Comparison of ENCODE assay signal across 24 cellular contexts in genomic region chr1:2184934-2185333, GRCh38. TPM values are rescaled to one million over a fixed set of nuclear protein-coding genes. Genes with fewer than 3 reads are reported as not detected.
A peak's percentile ranks its signal among the peaks of the same experiment; 100 is the strongest.
DNase-seq lines count a peak whose midpoint lies in the region; ATAC-seq, FAIRE-seq and TF ChIP-seq lines count a peak whose summit lies in the region.
"Had no signal": no experiment of that assay in that cellular context is flagged by ENCODE, and none has a peak within 500 bp of the region (broad histone marks: within the 10 kb centered on the region; RNA-seq: fewer than 3 reads in every experiment).

No MANE protein-coding gene starts in this region.

- H2AFZ ChIP-seq in HepG2 (ENCODE audit: low read length) (no peak overlapping the region), K562 (ENCODE audit: low read depth, low read length) (no peak overlapping the region), neuronal stem cell (ENCODE audit: low read length) (no peak overlapping the region), smooth muscle cell (ENCODE audit: low read depth) (no peak overlapping the region)

- H3K4me3 ChIP-seq in HepG2 (replicated peaks in 1 of 3; ENCODE audit: insufficient read depth in 1 of 3, low read depth in 2 of 3, low read length in 3 of 3): no peak overlapping the region
- no peak overlapping the region for H3K4me3 ChIP-seq in right lobe of liver
- no peak overlapping the region for H3K4me3 ChIP-seq in K562
- H3K4me3 ChIP-seq in neuronal stem cell (ENCODE audit: low read length in 2 of 2): no peak overlapping the region
- H3K4me3 ChIP-seq in smooth muscle cell: no peak overlapping the region
- no peak overlapping the region for H3K4me3 ChIP-seq in H7 (ENCODE audit: insufficient read depth, low read depth, low read length)
- H3K4me3 ChIP-seq: A549; BLaER1 treated with 17β-estradiol and CSF1 and Interleukin-3, amounts not matched to agents 10 nM and 100 nM had no signal

- POLR2A ChIA-PET in HepG2 (lab: Yijun Ruan, JAX): interaction anchor here (0.8 kb wide), 1 partner anchor 49 kb away, joined by 3 read pairs; no protein-coding TSS in a partner anchor
- POLR2A ChIA-PET in K562 (lab: Yijun Ruan, JAX): interaction anchor here (0.6 to 0.7 kb wide), 3 partner anchors 10 to 46 kb away, joined by 3 to 4 read pairs (median 3); no protein-coding TSS in a partner anchor

- H3K9me1 ChIP-seq in K562 (ENCODE audit: control insufficient read depth, insufficient read depth, low read length): no peaks in the 10 kb centered on the region

- no peak overlapping the region for H2BK120ac ChIP-seq in neuronal stem cell (ENCODE audit: low read depth, low read length)

- ATAC-seq in HepG2 (no peak), right lobe of liver (no peak), K562 (no peak), omental fat pad (ENCODE audit: low FRiP score) (no peak)
- ATAC-seq: A549 had no signal

- no peaks in the 10 kb centered on the region for H3K27me3 ChIP-seq in HepG2 (ENCODE audit: control insufficient read depth in 1 of 2, insufficient read depth in 2 of 2, low read length in 2 of 2)
- H3K27me3 ChIP-seq in right lobe of liver: no peaks in the 10 kb centered on the region
- H3K27me3 ChIP-seq in K562 (ENCODE audit: control insufficient read depth in 2 of 2, insufficient read depth in 2 of 2, low read length in 2 of 2): no peaks in the 10 kb centered on the region
- H3K27me3 ChIP-seq in neuronal stem cell (ENCODE audit: control insufficient read depth in 3 of 3, insufficient read depth in 3 of 3, low read depth in 1 of 3, low read length in 3 of 3): no peaks in the 10 kb centered on the region
- no peaks in the 10 kb centered on the region for H3K27me3 ChIP-seq in smooth muscle cell (ENCODE audit: low read depth)
- no peaks in the 10 kb centered on the region for H3K27me3 ChIP-seq in H7 (ENCODE audit: control insufficient read depth, insufficient read depth, low read length)
- H3K27me3 ChIP-seq: BE2C; BLaER1 treated with 17β-estradiol and CSF1 and Interleukin-3, amounts not matched to agents 10 nM and 100 nM had no signal

- TF ChIP-seq CTCF in HepG2 (CRISPR knock-in tag; IDR thresholded peaks at IDR 0.05) (no peak), right lobe of liver (IDR thresholded peaks at IDR 0.05) (no peak), K562 (IDR thresholded peaks at IDR 0.05 in 2 of 3, conservative IDR thresholded peaks at IDR 0.05 in 1 of 3; ENCODE audit: insufficient read depth in 2 of 3, low read depth in 1 of 3, low read length in 3 of 3) (no peak), smooth muscle cell (IDR thresholded peaks at IDR 0.05; ENCODE audit: borderline replicate concordance, insufficient read depth, poor library complexity, severe bottlenecking) (no peak), omental fat pad (IDR thresholded peaks at IDR 0.05) (no peak)

- DNase-seq in HepG2 (ENCODE audit: low spot score) (no peak), right lobe of liver (no peak), K562 (ENCODE audit: extremely low read depth in 1 of 4, low spot score in 3 of 4) (no peak), neuronal stem cell (ENCODE audit: low spot score) (no peak), smooth muscle cell (lab: John Stamatoyannopoulos, UW; ENCODE audit: unreplicated experiment) (no peak), H7 (no peak), omental fat pad (ENCODE audit: low spot score) (no peak)
- DNase-seq: 8988T; ACHN; AML-193; BE2C; Calu3; CD4-positive, alpha-beta T cell; CD8-positive, alpha-beta memory T cell; DMS53; DMS79 treated with DMSO at 0.1 percent for 48 hours; GF-D8; GOT3; HCEC 1CT had no signal

- in situ Hi-C loops in HepG2 (cut with HindIII; ENCODE audit: extremely low pct_ligation_motif_present, low pct_unique_long_range_greater_than_20kb) (loop anchor here (25.0 kb wide), 1 partner anchor 327 kb away; no protein-coding TSS in a partner anchor), K562 (cut with MboI) (loop anchor here (25.0 kb wide), 1 partner anchor 352 kb away; the partner anchor contains the start of genes HES5 and PANK4)

- H4K20me1 ChIP-seq in HepG2 (ENCODE audit: insufficient read depth, low read length) (no peaks in the 10 kb centered on the region), K562 (replicated peaks; ENCODE audit: control insufficient read depth, insufficient read depth, low read length) (no peaks in the 10 kb centered on the region), smooth muscle cell (ENCODE audit: low read depth) (no peaks in the 10 kb centered on the region)

- no peak overlapping the region for H2BK15ac ChIP-seq in neuronal stem cell (ENCODE audit: low read length)

- no peak overlapping the region for H2BK5ac ChIP-seq in neuronal stem cell (ENCODE audit: low read length)

- H3K79me1 ChIP-seq in neuronal stem cell (ENCODE audit: low read depth, low read length): peaks cover 13% of the 10 kb centered on the region

- no peaks in the 10 kb centered on the region for H3K9me3 ChIP-seq in HepG2 (ENCODE audit: low read length)
- H3K9me3 ChIP-seq in right lobe of liver: no peaks in the 10 kb centered on the region
- H3K9me3 ChIP-seq in K562 (replicated peaks; ENCODE audit: control insufficient read depth, insufficient read depth, low read depth, low read length): no peaks in the 10 kb centered on the region
- H3K9me3 ChIP-seq in neuronal stem cell (replicated peaks in 1 of 2; ENCODE audit: control insufficient read depth in 2 of 2, insufficient read depth in 1 of 2, low read depth in 1 of 2, low read length in 2 of 2): peaks cover 0 to 2% of the 10 kb centered on the region in 2 donors
- H3K9me3 ChIP-seq in smooth muscle cell (replicated peaks; ENCODE audit: low read depth): no peaks in the 10 kb centered on the region
- H3K9me3 ChIP-seq: A549; BE2C; BLaER1 treated with 17β-estradiol and CSF1 and Interleukin-3, amounts not matched to agents 10 nM and 100 nM had no signal

- H3K4me1 ChIP-seq in HepG2 (ENCODE audit: insufficient read depth, low read length) (peaks cover 6% of the 10 kb centered on the region), right lobe of liver (peaks cover 0 to 3% (median 0%) of the 10 kb centered on the region in 4 donors), K562 (replicated peaks in 1 of 2; ENCODE audit: control insufficient read depth in 2 of 2, insufficient read depth in 2 of 2, low read length in 2 of 2) (peaks cover 12 to 69% of the 10 kb centered on the region in 2 experiments), neuronal stem cell (ENCODE audit: control insufficient read depth in 2 of 2, insufficient read depth in 1 of 2, low read depth in 1 of 2, low read length in 2 of 2) (peaks cover 4 to 5% of the 10 kb centered on the region in 2 donors), smooth muscle cell (ENCODE audit: low read depth) (peaks cover 3% of the 10 kb centered on the region)
- H3K4me1 ChIP-seq: BE2C had no signal

- peak overlapping the region; percentile 89 for H3K23ac ChIP-seq in neuronal stem cell (ENCODE audit: low read depth, low read length, poor library complexity)

- H3K36me3 ChIP-seq in HepG2 (replicated peaks in 1 of 2; ENCODE audit: control insufficient read depth in 1 of 2, insufficient read depth in 2 of 2, low read length in 2 of 2): peaks cover 5 to 17% of the 10 kb centered on the region in 2 experiments
- no peaks in the 10 kb centered on the region for H3K36me3 ChIP-seq in right lobe of liver
- peaks cover 3% of the 10 kb centered on the region; the same call in 2 of the 3 replicates for H3K36me3 ChIP-seq in K562 (ENCODE audit: control insufficient read depth, insufficient read depth, low read length)
- peaks cover 11 to 27% of the 10 kb centered on the region in 2 donors for H3K36me3 ChIP-seq in neuronal stem cell (replicated peaks in 1 of 2; ENCODE audit: control insufficient read depth in 2 of 2, insufficient read depth in 2 of 2, low read length in 2 of 2)
- H3K36me3 ChIP-seq in smooth muscle cell (ENCODE audit: low read depth): no peaks in the 10 kb centered on the region
- H3K36me3 ChIP-seq in H7 (replicated peaks; ENCODE audit: control insufficient read depth, insufficient read depth, low read length): peaks cover 1% of the 10 kb centered on the region
- H3K36me3 ChIP-seq: BE2C had no signal

- H3K4ac ChIP-seq in neuronal stem cell (ENCODE audit: low read length): no peak overlapping the region

- H3K79me2 ChIP-seq in HepG2 (ENCODE audit: insufficient read depth, low read length): no peaks in the 10 kb centered on the region
- H3K79me2 ChIP-seq in K562 (ENCODE audit: control insufficient read depth, insufficient read depth, low read length): peaks cover 3% of the 10 kb centered on the region; the same call in 1 of the 3 replicates
- H3K79me2 ChIP-seq in smooth muscle cell (ENCODE audit: low read depth): no peaks in the 10 kb centered on the region

- no peak overlapping the region for H4K8ac ChIP-seq in neuronal stem cell (ENCODE audit: low read depth, low read length)

- peaks cover under 1% of the 10 kb centered on the region for H3F3A ChIP-seq in smooth muscle cell (ENCODE audit: low read depth)

- H2AK5ac ChIP-seq in neuronal stem cell (ENCODE audit: low read depth, low read length): no peak overlapping the region

- H3K14ac ChIP-seq in neuronal stem cell (ENCODE audit: low read length): no peak overlapping the region

- BruUV-seq in HepG2 (replicated peaks; lab: Mats Ljungman, UMichigan) (no TSS peak), K562 (replicated peaks; lab: Mats Ljungman, UMichigan) (no TSS peak)

- no peak overlapping the region for H3K18ac ChIP-seq in neuronal stem cell (ENCODE audit: low read length)

- TF ChIP-seq RAD21 in HepG2 (CRISPR knock-in tag; IDR thresholded peaks at IDR 0.05): no peak
- TF ChIP-seq RAD21 in K562 (CRISPR knock-in tag; conservative IDR thresholded peaks at IDR 0.05 in 1 of 2, IDR thresholded peaks at IDR 0.05 in 1 of 2): no peak

- H3K4me2 ChIP-seq in HepG2 (ENCODE audit: low read depth, low read length) (no peak overlapping the region), K562 (ENCODE audit: insufficient read depth, low read length) (no peak overlapping the region), neuronal stem cell (ENCODE audit: insufficient read depth, low read length, poor library complexity, severe bottlenecking) (no peak overlapping the region), smooth muscle cell (no peak overlapping the region)
- H3K4me2 ChIP-seq: A549; BLaER1 treated with 17β-estradiol and CSF1 and Interleukin-3, amounts not matched to agents 10 nM and 100 nM had no signal

- H3K27ac ChIP-seq in HepG2 (ENCODE audit: extremely low read length, insufficient read depth, low read length) (no peak overlapping the region), right lobe of liver (no peak overlapping the region), K562 (ENCODE audit: extremely low read depth, low read depth, low read length) (no peak overlapping the region), neuronal stem cell (replicated peaks; ENCODE audit: low read length) (no peak overlapping the region), smooth muscle cell (ENCODE audit: low read depth) (no peak overlapping the region)
- H3K27ac ChIP-seq: A549; BLaER1 treated with 17β-estradiol and CSF1 and Interleukin-3, amounts not matched to agents 10 nM and 100 nM had no signal

- intact Hi-C loops in HepG2 (cut with micrococcal nuclease; ENCODE audit: unreplicated experiment) (no loop called here), right lobe of liver (cut with DNase I) (no loop called here), K562 (cut with micrococcal nuclease) (no loop called here)

- CTCF ChIA-PET in HepG2 (lab: Yijun Ruan, JAX; ENCODE audit: low intra/inter-chr PET ratio, low total read pairs) (no interaction called here), K562 (lab: Yijun Ruan, JAX; ENCODE audit: low intra/inter-chr PET ratio) (no interaction called here)

- no peak for TF ChIP-seq EP300 in HepG2 (IDR thresholded peaks at IDR 0.05; ENCODE audit: low read depth in 2 of 2, low read length in 2 of 2)
- TF ChIP-seq EP300 in HepG2 (CRISPR knock-in tag; IDR thresholded peaks at IDR 0.05; ENCODE audit: borderline replicate concordance): no peak
- TF ChIP-seq EP300 in K562 (IDR thresholded peaks at IDR 0.05; ENCODE audit: low read length): no peak

- 98% methylated on average over 27 of the region's 33 CpGs for WGBS in HepG2 (ENCODE audit: low lambda C conversion rate)
- WGBS in right lobe of liver (ENCODE audit: insufficient coverage, low coverage, low lambda C conversion rate, missing lambda C conversion rate): 100% methylated on average over 3 of the region's 33 CpGs
- WGBS in K562 (ENCODE audit: insufficient coverage, low coverage, missing lambda C conversion rate): 95% methylated on average over 31 of the region's 33 CpGs
- no CpG with 5 or more reads among the region's 33 CpGs for WGBS in neuronal stem cell (ENCODE audit: extremely low coverage in 2 of 2, insufficient read length in 2 of 2, insufficient replicate concordance in 1 of 2), 2 donors
- WGBS in smooth muscle cell (ENCODE audit: low lambda C conversion rate): 98% methylated on average over 33 of the region's 33 CpGs

- no peak for TF ChIP-seq POLR2A in HepG2 (IDR thresholded peaks at IDR 0.05; ENCODE audit: insufficient read depth in 1 of 2, low read depth in 2 of 2, low read length in 2 of 2)
- no peak for TF ChIP-seq POLR2A in right lobe of liver (IDR thresholded peaks at IDR 0.05)
- TF ChIP-seq POLR2A in K562 (conservative IDR thresholded peaks at IDR 0.05): no peak

- H4K91ac ChIP-seq in neuronal stem cell (ENCODE audit: low read depth, low read length, poor library complexity): no peak overlapping the region

- H2BK12ac ChIP-seq in neuronal stem cell (ENCODE audit: low read length): no peak overlapping the region

- H3K9ac ChIP-seq in HepG2 (ENCODE audit: insufficient read depth, low read depth, low read length): no peak overlapping the region
- no peak overlapping the region for H3K9ac ChIP-seq in K562 (ENCODE audit: insufficient read depth in 1 of 2, low read depth in 2 of 2, low read length in 2 of 2)
- H3K9ac ChIP-seq in neuronal stem cell (ENCODE audit: low read depth, low read length, poor library complexity): peak overlapping the region; percentile 30
- no peak overlapping the region for H3K9ac ChIP-seq in smooth muscle cell (ENCODE audit: low read depth)

- FAIRE-seq in HepG2 (lab: Jason Lieb, UNC) (no peak), K562 (lab: Jason Lieb, UNC) (no peak)
- FAIRE-seq: A549, GM12891, GM18507, H54 had no signal

RNA-seq across cellular contexts. Expression of gene FAAP20, which starts 9.6 kb away (rescaled TPM):
- 10.4 and 10.8 TPM in 2 replicates for total RNA-seq in HepG2 (2016; rRNA removed; fragmentation: Illumina TruSeq; extraction: Trizol)
- 25.8 and 31.3 TPM in 2 replicates for total RNA-seq in HepG2 (2016; cell fraction: cytosol; rRNA removed; fragmentation: Illumina TruSeq; extraction: Trizol; ENCODE audit: low read depth)
- total RNA-seq in HepG2 (2016; cell fraction: insoluble cytoplasmic fraction; rRNA removed; fragmentation: Illumina TruSeq; extraction: Trizol): 9.1 and 10.5 TPM in 2 replicates
- 30.5 and 36.7 TPM in 2 replicates for total RNA-seq in HepG2 (2016; cell fraction: membrane; rRNA removed; fragmentation: Illumina TruSeq; extraction: Trizol)
- total RNA-seq in HepG2 (2016; cell fraction: nucleus; rRNA removed; fragmentation: Illumina TruSeq; extraction: Trizol): 7.4 and 9.0 TPM in 2 replicates
- 9.6 and 14.4 TPM in 2 replicates for polyA plus RNA-seq in HepG2 (2011; rRNA removed)
- polyA plus RNA-seq in HepG2 (2011; cell fraction: cytosol; rRNA removed): 8.7 and 21.7 TPM in 2 replicates
- 37.4 and 44.6 TPM in 2 replicates for polyA plus RNA-seq in HepG2 (2011; cell fraction: nucleus; rRNA removed)
- 24.2 and 24.5 TPM in 2 replicates for polyA plus RNA-seq in HepG2 (2012)
- 237 and 239 TPM in 2 replicates for polyA plus RNA-seq in HepG2 (2016; cell fraction: cytosol; fragmentation: Illumina TruSeq; extraction: Trizol; ENCODE audit: low read depth)
- 38.7 and 46.2 TPM in 2 replicates for polyA plus RNA-seq in HepG2 (2016; cell fraction: insoluble cytoplasmic fraction; fragmentation: Illumina TruSeq; extraction: Trizol; ENCODE audit: low read depth)
- 156 and 163 TPM in 2 replicates for polyA plus RNA-seq in HepG2 (2016; cell fraction: membrane; fragmentation: Illumina TruSeq; extraction: Trizol; ENCODE audit: low read depth)
- 44.5 and 50.9 TPM in 2 replicates for polyA plus RNA-seq in HepG2 (2016; cell fraction: nucleus; fragmentation: Illumina TruSeq; extraction: Trizol; ENCODE audit: insufficient read depth, low read depth)
- polyA minus RNA-seq in HepG2 (2011; rRNA and poly(A)+ RNA removed; ENCODE audit: low replicate concordance): 3.5 and 6.2 TPM in 2 replicates
- 5.6 and 7.3 TPM in 2 replicates for polyA minus RNA-seq in HepG2 (2011; cell fraction: cytosol; rRNA and poly(A)+ RNA removed)
- polyA minus RNA-seq in HepG2 (2011; cell fraction: nucleus; rRNA and poly(A)+ RNA removed): 6.3 and 6.6 TPM in 2 replicates
- total RNA-seq in right lobe of liver: 10 to 100 TPM; 18.9 to 26.0 (median 24.4) TPM
- 32.5 and 87.9 TPM in 2 replicates for total RNA-seq in K562 (2011; cell fraction: chromatin; rRNA removed; ENCODE audit: low replicate concordance)
- 57.6 and 57.7 TPM in 2 replicates for total RNA-seq in K562 (2011; cell fraction: nucleolus; rRNA removed)
- total RNA-seq in K562 (2011; cell fraction: nucleoplasm; rRNA removed): 37.4 and 38.2 TPM in 2 replicates
- total RNA-seq in K562 (2014; rRNA removed): 74.4 and 79.5 TPM in 2 replicates
- total RNA-seq in K562 (2014; rRNA removed; fragmentation: Illumina TruSeq; extraction: Trizol): 4.5 and 5.2 TPM in 2 replicates
- total RNA-seq in K562 (2015; rRNA removed; fragmentation: Illumina TruSeq; extraction: Trizol): 13.7 and 15.9 TPM in 2 replicates
- 142 TPM in 2 replicates for total RNA-seq in K562 (2021)
- polyA plus RNA-seq in K562 (2011; rRNA removed): 9.9 and 13.5 TPM in 2 replicates
- 19.5 and 92.5 TPM in 2 replicates for polyA plus RNA-seq in K562 (2011; cell fraction: cytosol; rRNA removed)
- 23.2 and 44.5 TPM in 2 replicates for polyA plus RNA-seq in K562 (2011; cell fraction: nucleus; rRNA removed)
- 74.5 and 114 TPM in 2 replicates for polyA plus RNA-seq in K562 (2012)
- 8.4 and 22.6 TPM in 2 replicates for polyA plus RNA-seq in K562 (2014; fragmentation: Illumina TruSeq; extraction: Trizol)
- 1 to 10 TPM in 1 of 2 experiments, under 1 TPM in 1; 0.58 to 1.0 TPM for polyA plus RNA-seq in K562 (2014; fragmentation: Nextera tagmentation; extraction: Ambion mirVana)
- polyA plus RNA-seq in K562 (2014; rRNA removed): 143 and 153 TPM in 2 replicates
- 3.3 and 3.9 TPM in 2 replicates for polyA minus RNA-seq in K562 (2011; rRNA and poly(A)+ RNA removed)
- 16.1 and 25.8 TPM in 2 replicates for polyA minus RNA-seq in K562 (2011; cell fraction: cytosol; rRNA and poly(A)+ RNA removed)
- 10.0 and 14.0 TPM in 2 replicates for polyA minus RNA-seq in K562 (2011; cell fraction: nucleus; rRNA and poly(A)+ RNA removed)
- polyA plus RNA-seq in neuronal stem cell (2013, experiment 1 of 2): 108 TPM
- 108 TPM for polyA plus RNA-seq in neuronal stem cell (2013, experiment 2 of 2)
- 33.1 and 39.8 TPM in 2 replicates for total RNA-seq in smooth muscle cell
- 152 and 162 TPM in 2 replicates for polyA plus RNA-seq in smooth muscle cell
- total RNA-seq in H7 (2014; rRNA removed; shearing (Covaris generic)): 60.5 and 69.9 TPM in 2 replicates
- total RNA-seq in omental fat pad: 10 to 100 TPM; 14.2 to 24.9 (median 21.8) TPM

RNA-seq across cellular contexts. Expression of gene SKI, which starts 43.2 kb away (rescaled TPM):
- total RNA-seq in HepG2 (2016; rRNA removed; fragmentation: Illumina TruSeq; extraction: Trizol) (6.9 and 9.6 TPM in 2 replicates), right lobe of liver (10 to 100 TPM; 23.7 to 84.8 (median 31.4) TPM), K562 (2014; rRNA removed) (10.8 and 16.6 TPM in 2 replicates), K562 (2014; rRNA removed; fragmentation: Illumina TruSeq; extraction: Trizol) (2.8 and 3.2 TPM in 2 replicates), K562 (2015; rRNA removed; fragmentation: Illumina TruSeq; extraction: Trizol) (4.6 and 5.6 TPM in 2 replicates), K562 (2021) (55.4 and 60.5 TPM in 2 replicates), smooth muscle cell (14.4 and 19.6 TPM in 2 replicates), omental fat pad (10 to 100 TPM; 35.3 to 54.0 (median 47.3) TPM)
- 3.4 and 6.3 TPM in 2 replicates for total RNA-seq in HepG2 (2016; cell fraction: cytosol; rRNA removed; fragmentation: Illumina TruSeq; extraction: Trizol; ENCODE audit: low read depth)
- total RNA-seq in HepG2 (2016; cell fraction: insoluble cytoplasmic fraction; rRNA removed; fragmentation: Illumina TruSeq; extraction: Trizol): 7.7 and 7.9 TPM in 2 replicates
- total RNA-seq in HepG2 (2016; cell fraction: membrane; rRNA removed; fragmentation: Illumina TruSeq; extraction: Trizol): 4.6 and 5.7 TPM in 2 replicates
- 10.6 and 12.2 TPM in 2 replicates for total RNA-seq in HepG2 (2016; cell fraction: nucleus; rRNA removed; fragmentation: Illumina TruSeq; extraction: Trizol)
- polyA plus RNA-seq in HepG2 (2011; rRNA removed) (4.7 and 5.9 TPM in 2 replicates), K562 (2011; rRNA removed) (3.1 and 4.6 TPM in 2 replicates), K562 (2014; fragmentation: Illumina TruSeq; extraction: Trizol) (15.8 and 21.4 TPM in 2 replicates), K562 (2014; fragmentation: Nextera tagmentation; extraction: Ambion mirVana) (under 1 TPM; 0.10 to 0.39 TPM), K562 (2014; rRNA removed) (16.4 and 17.0 TPM in 2 replicates), smooth muscle cell (4.2 and 6.8 TPM in 2 replicates)
- polyA plus RNA-seq in HepG2 (2011; cell fraction: cytosol; rRNA removed): 3.8 and 4.2 TPM in 2 replicates
- 20.3 and 21.2 TPM in 2 replicates for polyA plus RNA-seq in HepG2 (2011; cell fraction: nucleus; rRNA removed)
- polyA plus RNA-seq in HepG2 (2012): 10.1 and 12.3 TPM in 2 replicates
- 0.60 and 0.83 TPM in 2 replicates for polyA plus RNA-seq in HepG2 (2016; cell fraction: cytosol; fragmentation: Illumina TruSeq; extraction: Trizol; ENCODE audit: low read depth)
- polyA plus RNA-seq in HepG2 (2016; cell fraction: insoluble cytoplasmic fraction; fragmentation: Illumina TruSeq; extraction: Trizol; ENCODE audit: low read depth): 16.7 and 23.3 TPM in 2 replicates
- 3.7 and 4.4 TPM in 2 replicates for polyA plus RNA-seq in HepG2 (2016; cell fraction: membrane; fragmentation: Illumina TruSeq; extraction: Trizol; ENCODE audit: low read depth)
- 33.8 and 34.3 TPM in 2 replicates for polyA plus RNA-seq in HepG2 (2016; cell fraction: nucleus; fragmentation: Illumina TruSeq; extraction: Trizol; ENCODE audit: insufficient read depth, low read depth)
- 4.4 and 14.7 TPM in 2 replicates for polyA minus RNA-seq in HepG2 (2011; rRNA and poly(A)+ RNA removed; ENCODE audit: low replicate concordance)
- 16.7 and 22.2 TPM in 2 replicates for polyA minus RNA-seq in HepG2 (2011; cell fraction: cytosol; rRNA and poly(A)+ RNA removed)
- 10.9 and 12.1 TPM in 2 replicates for polyA minus RNA-seq in HepG2 (2011; cell fraction: nucleus; rRNA and poly(A)+ RNA removed)
- total RNA-seq in K562 (2011; cell fraction: chromatin; rRNA removed; ENCODE audit: low replicate concordance): 25.0 and 40.0 TPM in 2 replicates
- 28.2 and 34.2 TPM in 2 replicates for total RNA-seq in K562 (2011; cell fraction: nucleolus; rRNA removed)
- 21.0 and 24.4 TPM in 2 replicates for total RNA-seq in K562 (2011; cell fraction: nucleoplasm; rRNA removed)
- 3.6 and 6.1 TPM in 2 replicates for polyA plus RNA-seq in K562 (2011; cell fraction: cytosol; rRNA removed)
- 8.6 and 16.4 TPM in 2 replicates for polyA plus RNA-seq in K562 (2011; cell fraction: nucleus; rRNA removed)
- 13.2 and 13.6 TPM in 2 replicates for polyA plus RNA-seq in K562 (2012)
- 2.7 and 4.6 TPM in 2 replicates for polyA minus RNA-seq in K562 (2011; rRNA and poly(A)+ RNA removed)
- 20.6 and 21.9 TPM in 2 replicates for polyA minus RNA-seq in K562 (2011; cell fraction: cytosol; rRNA and poly(A)+ RNA removed)
- polyA minus RNA-seq in K562 (2011; cell fraction: nucleus; rRNA and poly(A)+ RNA removed): 8.6 and 10.9 TPM in 2 replicates
- polyA plus RNA-seq in neuronal stem cell (2013, experiment 1 of 2): 37.5 TPM
- polyA plus RNA-seq in neuronal stem cell (2013, experiment 2 of 2): 41.3 TPM
- 29.2 and 29.9 TPM in 2 replicates for total RNA-seq in H7 (2014; rRNA removed; shearing (Covaris generic))

Comparison
In these comparisons a context has a peak if more than half of its experiments do, and no peak if none do; other contexts are left out.
1. Of the 241 proteins assayed by ChIP-seq in both HepG2 and K562: peak only in HepG2: none; only in K562: POLR2G and ZBTB33; in both: none; in neither: 239.